ENCODE assay signal across 9 cellular contexts in the genomic region with DNA sequence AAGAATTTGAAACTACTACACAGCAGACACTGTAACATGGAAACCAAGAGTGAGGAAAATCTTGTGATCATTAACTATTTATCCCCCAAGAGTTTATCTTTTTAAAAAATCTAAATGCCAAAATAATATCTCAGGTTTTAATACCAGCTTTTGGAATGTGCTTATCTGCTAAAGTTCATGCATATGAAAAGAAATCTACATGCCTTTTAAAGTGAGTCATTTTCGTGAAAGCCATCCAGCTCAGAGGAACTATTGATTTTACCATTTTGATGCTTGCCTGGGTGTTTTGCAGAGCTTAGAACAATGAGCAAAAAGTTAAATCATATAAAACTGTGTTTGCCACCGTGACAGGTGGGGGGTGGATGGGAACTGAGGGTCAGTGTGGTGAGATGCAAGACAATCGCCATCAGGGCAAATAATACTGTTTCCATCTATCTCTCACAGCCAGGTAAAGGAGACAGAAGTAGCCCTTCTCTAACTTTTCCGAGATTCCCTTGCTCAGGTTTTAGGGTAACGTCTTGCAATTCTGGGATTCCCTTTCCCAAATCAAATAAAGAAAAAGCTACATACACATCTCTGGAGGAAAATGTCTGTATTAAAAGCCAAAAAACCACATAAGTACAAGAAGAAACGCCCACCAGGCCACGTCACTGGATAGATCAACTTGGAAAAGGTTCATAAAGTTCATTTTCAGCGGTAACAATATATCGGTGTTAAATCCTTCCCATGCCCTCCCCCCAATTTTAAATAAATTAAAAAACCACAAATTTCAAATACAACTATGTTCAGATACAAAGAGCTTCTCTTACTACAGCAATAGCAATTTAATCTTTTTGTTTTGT. TPM values are rescaled to one million over a fixed set of nuclear protein-coding genes. Genes with fewer than 3 reads are reported as not detected.
DNase-seq lines count a peak whose midpoint lies in the region; ATAC-seq and TF ChIP-seq lines count a peak whose summit lies in the region.
"Had no signal": no experiment of that assay in that cellular context is flagged by ENCODE, and none has a peak within 500 bp of the region (broad histone marks: within the 10 kb centered on the region; RNA-seq: fewer than 3 reads in every experiment).

No MANE protein-coding gene starts in this region.

- H3K4me3 Mint-ChIP-seq in naive B cell, result peak overlapping the region in 7 of 8 donors; percentile 44 to 91 (median 84)

- H3K27ac ChIP-seq in breast epithelium (no peak overlapping the region), adrenal gland (peak overlapping the region in 1 of 5 donors; percentile 10)
- H3K27ac ChIP-seq: HL-60 had no signal

- peaks cover 4 to 15% (median 9%) of the 10 kb centered on the region in 3 donors for H3K4me1 Mint-ChIP-seq in naive B cell

- TF ChIP-seq CTCF in breast epithelium (IDR thresholded peaks at IDR 0.05) (no peak), GM10266 (IDR thresholded peaks at IDR 0.05; ENCODE audit: control insufficient read depth, insufficient read depth, low read depth, missing control alignments) (no peak), adrenal gland (IDR thresholded peaks at IDR 0.05) (no peak)

- H3K27me3 ChIP-seq in breast epithelium (no peaks in the 10 kb centered on the region), adrenal gland (no peaks in the 10 kb centered on the region)

- H3K9me3 ChIP-seq in breast epithelium (no peaks in the 10 kb centered on the region), adrenal gland (replicated peaks in 1 of 3) (no peaks in the 10 kb centered on the region)

- no peak for ATAC-seq in naive B cell (ENCODE audit: low read depth in 2 of 2)

- H3K4me3 ChIP-seq in breast epithelium, result peak overlapping the region in 2 of 3 donors; percentile 59 to 77
- peak overlapping the region in 2 of 4 donors; percentile 32 to 95 for H3K4me3 ChIP-seq in adrenal gland

- no peaks in the 10 kb centered on the region for H3K4me1 ChIP-seq in breast epithelium
- H3K4me1 ChIP-seq in adrenal gland (replicated peaks in 1 of 2), result peaks cover 2 to 13% of the 10 kb centered on the region in 2 donors

- DNase-seq in CD1c-positive myeloid dendritic cell (ENCODE audit: extremely low spot score) (peak; percentile 37), M059J (ENCODE audit: low read depth) (peak; percentile 55), breast epithelium (ENCODE audit: low spot score in 2 of 2) (no peak), naive B cell (no peak), midbrain (lab: John Stamatoyannopoulos, UW) (no peak), iPS-NIHi7 (ENCODE audit: extremely low spot score) (no peak), GM10266 (ENCODE audit: extremely low spot score) (no peak), adrenal gland (no peak)

- no peak overlapping the region for H3K27ac Mint-ChIP-seq in naive B cell

- no peak for TF ChIP-seq POLR2A in breast epithelium (IDR thresholded peaks at IDR 0.05)
- TF ChIP-seq POLR2A in adrenal gland (IDR thresholded peaks at IDR 0.05), result no peak

- intact Hi-C loops in breast epithelium (cut with DNase I; ENCODE audit: low total_unique reads), result no loop called here
- intact Hi-C loops in adrenal gland (cut with DNase I), result loop anchor here in 1 of 2 donors (10.0 kb wide), 1 partner anchor 431 kb away; no protein-coding TSS in a partner anchor

- 29 to 33% (median 31%) methylated on average over 9 of the region's 9 CpGs for WGBS in adrenal gland, 4 donors

- no peaks in the 10 kb centered on the region for H3K36me3 Mint-ChIP-seq in naive B cell

- H3K27me3 Mint-ChIP-seq in naive B cell, result peaks cover 56 to 79% (median 67%) of the 10 kb centered on the region in 3 donors

- no peaks in the 10 kb centered on the region for H3K9me3 Mint-ChIP-seq in naive B cell

- H3K36me3 ChIP-seq in breast epithelium (no peaks in the 10 kb centered on the region), adrenal gland (replicated peaks in 1 of 2) (no peaks in the 10 kb centered on the region)

RNA-seq across cellular contexts. Expression of a gene that starts 2.0 kb away (rescaled TPM):
- 191 and 272 TPM in 2 replicates for total RNA-seq in M059J (2014; rRNA removed; shearing (Covaris generic))
- total RNA-seq in breast epithelium (1 to 10 TPM in 2 of 3 donors, under 1 TPM in 1; 0.48 to 2.0 (median 1.0) TPM), adrenal gland (10 to 100 TPM in 7 of 8 donors, 1 to 10 TPM in 1; 8.9 to 31.4 (median 20.8) TPM)
- polyA plus RNA-seq in naive B cell (ENCODE audit: low read depth in 6 of 6) (under 1 TPM in 1 of 6 donors, not detected in 5; 0.17 TPM), adrenal gland (10 to 100 TPM in 1 of 3 donors, 1 to 10 TPM in 2; 5.5 to 11.9 (median 8.5) TPM)

Comparison
In these comparisons a context has a peak if more than half of its experiments do, and no peak if none do; other contexts are left out.
1. DNase-seq: peak in CD1c-positive myeloid dendritic cell (single experiment) and M059J (single experiment); none in breast epithelium (0 of 2), naive B cell (single experiment), midbrain (single experiment), iPS-NIHi7 (single experiment), GM10266 (single experiment) and adrenal gland (0 of 7).